21 cellular contexts compared by ENCODE assay signal in the genomic region with DNA sequence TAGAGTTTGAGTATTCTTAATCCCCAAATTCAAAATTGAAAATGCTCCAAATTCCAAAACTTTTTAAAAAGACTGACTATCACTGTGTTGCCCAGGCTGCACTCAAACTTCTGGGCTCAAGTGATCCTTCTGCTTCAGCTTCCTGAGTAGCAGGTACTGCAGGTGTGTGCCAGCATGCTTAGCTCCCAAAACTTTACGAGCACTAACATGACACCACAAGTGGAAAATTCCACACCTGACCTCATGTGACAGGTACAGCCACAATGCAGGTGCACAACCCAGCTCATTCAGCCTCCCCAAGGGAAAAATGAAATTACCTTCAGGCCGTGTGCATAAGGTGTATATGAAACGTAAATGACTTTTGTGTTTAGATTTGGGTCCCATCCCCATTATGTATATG. TPM values are rescaled to one million over a fixed set of nuclear protein-coding genes. Genes with fewer than 3 reads are reported as not detected.
DNase-seq lines count a peak whose midpoint lies in the region; ATAC-seq, FAIRE-seq and TF ChIP-seq lines count a peak whose summit lies in the region.
"Had no signal": no experiment of that assay in that cellular context is flagged by ENCODE, and none has a peak within 500 bp of the region (broad histone marks: within the 10 kb centered on the region; RNA-seq: fewer than 3 reads in every experiment).

No MANE protein-coding gene starts in this region.

- H3K27ac ChIP-seq in Peyer's patch (no peak overlapping the region), gastrocnemius medialis (no peak overlapping the region)
- H3K27ac ChIP-seq: GM23248 had no signal

- DNase-seq in GM12891 (ENCODE audit: insufficient read length, low spot score), result no peak
- DNase-seq in NCI-H526 treated with DMSO at 0.1 percent for 48 hours (lab: John Stamatoyannopoulos, UW), result peak; percentile 1
- no peak for DNase-seq in urothelium cell line (ENCODE audit: low spot score)
- DNase-seq in Peyer's patch, result no peak
- no peak for DNase-seq in gastrocnemius medialis
- DNase-seq: ACHN; C1 segment of cervical spinal cord; CD4-positive, alpha-beta T cell; DMS153; DMS79 treated with DMSO at 0.1 percent for 48 hours; EL; GM23248 had no signal

- in situ Hi-C loops in gastrocnemius medialis (cut with MboI; ENCODE audit: low sequenced_read_pairs in 4 of 4), result loop anchor here in 1 of 4 donors (25.0 kb wide), 1 partner anchor 875 kb away; no protein-coding TSS in a partner anchor

- H3K27me3 ChIP-seq in Peyer's patch, result no peaks in the 10 kb centered on the region
- no peaks in the 10 kb centered on the region for H3K27me3 ChIP-seq in gastrocnemius medialis

- H3K4me1 ChIP-seq in Peyer's patch (peaks cover 0 to 4% (median 0%) of the 10 kb centered on the region in 4 donors), gastrocnemius medialis (peaks cover 11 to 16% of the 10 kb centered on the region in 2 donors)

- H3K36me3 ChIP-seq in Peyer's patch (peaks cover 0 to 61% (median 0%) of the 10 kb centered on the region in 3 donors), gastrocnemius medialis (peaks cover 0 to 32% of the 10 kb centered on the region in 2 donors)

- ATAC-seq in esophagus mucosa (peak; percentile 53), GM18517 (IDR thresholded peaks at IDR 0.05; ENCODE audit: unreplicated experiment) (no peak), gastrocnemius medialis (no peak)
- ATAC-seq: HCT116, HepG2 had no signal

- no peak for TF ChIP-seq POLR2A in GM12891 (IDR thresholded peaks at IDR 0.05; ENCODE audit: low read depth, low read length)
- no peak for TF ChIP-seq POLR2A in Peyer's patch (IDR thresholded peaks at IDR 0.05)
- no peak for TF ChIP-seq POLR2A in gastrocnemius medialis (IDR thresholded peaks at IDR 0.05)

- peak; percentile 9 for FAIRE-seq in GM12891 (lab: Jason Lieb, UNC)
- peak; percentile 32 for FAIRE-seq in urothelium cell line (lab: Jason Lieb, UNC)
- FAIRE-seq: D721Med, G401.6, GM12892, H54, HepG2, HTR-8/SVneo had no signal

- TF ChIP-seq CTCF in Peyer's patch (IDR thresholded peaks at IDR 0.05) (no peak), gastrocnemius medialis (IDR thresholded peaks at IDR 0.05 in 4 of 5, conservative IDR thresholded peaks at IDR 0.05 in 1 of 5) (no peak)

- H3K4me3 ChIP-seq in Peyer's patch, result no peak overlapping the region
- no peak overlapping the region for H3K4me3 ChIP-seq in gastrocnemius medialis
- H3K4me3 ChIP-seq: GM23248 had no signal

- H3K9me3 ChIP-seq in Peyer's patch (no peaks in the 10 kb centered on the region), gastrocnemius medialis (no peaks in the 10 kb centered on the region)

- intact Hi-C loops in gastrocnemius medialis (cut with DNase I; ENCODE audit: low total_unique reads), result loop anchor here (5.0 kb wide), 1 partner anchor 500 kb away; no protein-coding TSS in a partner anchor

TF ChIP-seq in GM12891, 5 proteins besides CTCF, POLR2A, EP300 and RAD21:
- no peak for TF ChIP-seq SPI1 (IDR thresholded peaks at IDR 0.05; ENCODE audit: low read depth, low read length)
- TF ChIP-seq PAX5 (IDR thresholded peaks at IDR 0.05; ENCODE audit: insufficient read depth, low read length, severe bottlenecking), result no peak
- TF ChIP-seq POU2F2 (IDR thresholded peaks at IDR 0.05; ENCODE audit: low read depth, low read length), result no peak
- TF ChIP-seq TAF1 (IDR thresholded peaks at IDR 0.05; ENCODE audit: low read depth, low read length), result no peak
- TF ChIP-seq POLR2AphosphoS5 (IDR thresholded peaks at IDR 0.05; ENCODE audit: low read depth, low read length), result no peak

RNA-seq across cellular contexts. Expression of a gene that starts 16.5 kb away (rescaled TPM):
- polyA plus RNA-seq in GM12891 (2012; ENCODE audit: low read depth, missing spikeins), result 105 TPM
- total RNA-seq in esophagus mucosa (65.0 TPM), Peyer's patch (10 to 100 TPM; 52.0 to 77.4 (median 62.0) TPM), gastrocnemius medialis (10 to 100 TPM; 31.0 to 54.3 (median 37.9) TPM)

RNA-seq across cellular contexts. Expression of a gene that starts 16.8 kb away (rescaled TPM):
- 113 TPM for polyA plus RNA-seq in GM12891 (2012; ENCODE audit: low read depth, missing spikeins)
- total RNA-seq in esophagus mucosa, result 40.8 TPM
- 10 to 100 TPM; 24.0 to 51.1 (median 45.8) TPM for total RNA-seq in Peyer's patch
- total RNA-seq in gastrocnemius medialis, result 1 to 10 TPM; 5.1 to 8.2 (median 5.6) TPM
